ENCODE assay signal across 8 cellular contexts in the genomic region with DNA sequence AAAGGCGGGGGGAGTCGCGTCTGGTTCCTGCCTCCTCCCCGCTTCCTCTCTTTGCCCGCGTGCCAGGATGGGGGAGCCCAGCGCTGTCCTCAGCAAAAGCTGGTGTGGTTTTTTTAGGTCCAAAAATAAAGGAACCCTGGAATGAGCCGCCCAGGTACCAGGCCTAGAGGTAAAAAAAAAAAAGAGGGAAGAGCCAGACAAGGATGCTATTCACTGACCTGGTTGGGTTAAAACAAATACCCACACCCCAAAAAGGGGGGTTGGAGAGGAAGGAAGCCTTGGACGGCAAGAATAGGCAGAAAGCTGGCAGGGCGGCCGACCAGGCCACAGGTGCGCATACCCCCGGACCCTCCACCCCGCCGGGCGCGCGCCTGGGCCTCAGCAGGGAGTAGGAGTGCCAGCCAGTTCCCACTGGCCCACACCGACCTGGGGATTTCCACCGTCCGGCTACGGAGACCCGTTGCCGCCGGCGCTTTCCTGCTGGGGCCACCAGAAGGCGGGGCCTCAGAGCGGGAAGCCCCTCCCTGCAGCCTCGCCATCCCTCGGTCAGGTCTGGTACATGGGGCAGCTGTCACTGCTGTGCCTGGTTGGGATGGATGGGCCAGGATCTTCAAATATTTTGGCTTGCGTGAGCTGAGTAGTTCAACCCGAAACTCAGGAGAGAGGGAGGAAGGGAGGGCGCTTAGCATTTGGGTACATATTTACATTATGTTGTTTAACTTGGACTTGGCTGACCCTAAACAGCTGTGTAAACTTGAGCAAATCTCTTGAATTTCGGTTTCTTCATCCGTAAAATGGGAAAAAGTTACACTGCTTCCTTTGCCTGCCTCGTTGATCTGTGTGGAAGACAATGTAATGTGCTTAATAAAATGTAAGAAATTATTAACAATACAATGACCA. TPM values are rescaled to one million over a fixed set of nuclear protein-coding genes. Genes with fewer than 3 reads are reported as not detected.
DNase-seq lines count a peak whose midpoint lies in the region; ATAC-seq, FAIRE-seq and TF ChIP-seq lines count a peak whose summit lies in the region.

No MANE protein-coding gene starts in this region.

- H3K27me3 Mint-ChIP-seq in activated B cell treated with CpG ODN at 0.5 μM for 24 hours, result no peaks in the 10 kb centered on the region

- ATAC-seq in A549, result peak; percentile 77 to 79
- peak; percentile 67 for ATAC-seq in GM18520 (IDR thresholded peaks at IDR 0.05; ENCODE audit: unreplicated experiment)
- peak; percentile 57 for ATAC-seq in HG03025 (IDR thresholded peaks at IDR 0.05; ENCODE audit: low FRiP score, unreplicated experiment)
- peak; percentile 82 for ATAC-seq in activated B cell treated with CpG ODN at 0.5 μM for 24 hours (ENCODE audit: low read depth)

- peaks cover 67% of the 10 kb centered on the region for H3K4me1 Mint-ChIP-seq in activated B cell treated with CpG ODN at 0.5 μM for 24 hours

- 2% methylated on average over 25 of the region's 36 CpGs for WGBS in A549 (ENCODE audit: missing lambda C conversion rate)

- DNase-seq in A549 (ENCODE audit: low read depth in 1 of 2, low spot score in 1 of 2) (peak; percentile 92 to 94), NCI-H2107 (lab: John Stamatoyannopoulos, UW) (peak; percentile 85), activated B cell treated with CpG ODN at 0.5 μM for 24 hours (peak; percentile 74), cerebellar cortex (ENCODE audit: low spot score) (peak; percentile 80)
- DNase-seq in stimulated activated CD4-positive, alpha-beta T cell treated with anti-CD3 and anti-CD28 coated beads, Interleukin-2, amount 100 ng/mL, for 24 hours, result peak; percentile 83 to 90

- no peak for FAIRE-seq in A549 (lab: Jason Lieb, UNC)

- no peak for TF ChIP-seq CTCF in A549 (IDR thresholded peaks at IDR 0.05)
- no peak for TF ChIP-seq CTCF in activated B cell treated with CpG ODN at 0.5 μM for 24 hours (IDR thresholded peaks at IDR 0.05)

- no peaks in the 10 kb centered on the region for H3K27me3 ChIP-seq in layer of hippocampus (ENCODE audit: control insufficient read depth, insufficient read depth, low read length)

- H3K27ac ChIP-seq in A549 (peak overlapping the region; percentile 95 to 99), layer of hippocampus (ENCODE audit: low read depth, low read length) (peak overlapping the region; percentile 95)

- peak; percentile 23 to 28; a peak in 2 of 5 replicates for TF ChIP-seq RAD21 in A549 (conservative IDR thresholded peaks at IDR 0.05 in 1 of 2, IDR thresholded peaks at IDR 0.05 in 1 of 2)

- peaks cover 78% of the 10 kb centered on the region for H3K4me1 ChIP-seq in A549

- H3K4me2 ChIP-seq in A549, result peak overlapping the region; percentile 87

- peak overlapping the region; percentile 97 for H3K27ac Mint-ChIP-seq in activated B cell treated with CpG ODN at 0.5 μM for 24 hours

- TF ChIP-seq EP300 in A549 (IDR thresholded peaks at IDR 0.05), result peak; percentile 66 to 75; a peak in 2 of 5 replicates

- peak overlapping the region; percentile 49 for H3K4me3 ChIP-seq in A549

- POLR2A ChIA-PET in A549 (lab: Yijun Ruan, JAX) (interaction anchor here (0.7 to 3.0 kb wide), 11 partner anchors 8 to 133 kb away, joined by 3 to 26 read pairs (median 7); no protein-coding TSS in a partner anchor), activated B cell treated with CpG ODN at 0.5 μM for 24 hours (lab: Charles Lee) (interaction anchor here (0.6 to 4.9 kb wide), 18 partner anchors 9 to 129 kb away, joined by 3 to 41 read pairs (median 5); no protein-coding TSS in a partner anchor)

- peak; percentile 38 for TF ChIP-seq POLR2A in A549 (IDR thresholded peaks at IDR 0.05; ENCODE audit: low read length)

- no peaks in the 10 kb centered on the region for H3K9me3 ChIP-seq in A549

- H3K36me3 Mint-ChIP-seq in activated B cell treated with CpG ODN at 0.5 μM for 24 hours (ENCODE audit: low read depth), result no peaks in the 10 kb centered on the region

- intact Hi-C loops in activated B cell treated with CpG ODN at 0.5 μM for 24 hours (cut with micrococcal nuclease), result loop anchor here (10.0 kb wide), 1 partner anchor 1489 kb away; no protein-coding TSS in a partner anchor

- CTCF ChIA-PET in A549 (lab: Yijun Ruan, JAX) (interaction anchor here (1.1 to 28.2 kb wide), 7 partner anchors 11 to 159 kb away, joined by 3 to 481 read pairs (median 10); no protein-coding TSS in a partner anchor), activated B cell treated with CpG ODN at 0.5 μM for 24 hours (lab: Charles Lee) (interaction anchor here (1.0 to 2.2 kb wide), 2 partner anchors 72 to 86 kb away, joined by 4 to 5 read pairs; no protein-coding TSS in a partner anchor)

- peak overlapping the region; percentile 88 for H3K4me3 Mint-ChIP-seq in activated B cell treated with CpG ODN at 0.5 μM for 24 hours

- no peaks in the 10 kb centered on the region for H3K9me3 Mint-ChIP-seq in activated B cell treated with CpG ODN at 0.5 μM for 24 hours

TF ChIP-seq in A549, 52 proteins besides CTCF, POLR2A, EP300 and RAD21 (continues in another document):
- TF ChIP-seq HES2 (IDR thresholded peaks at IDR 0.05) (no peak), HOXA7 (CRISPR knock-in tag; IDR thresholded peaks at IDR 0.05) (peak; percentile 65), RCOR1 (IDR thresholded peaks at IDR 0.05; ENCODE audit: low read depth, low read length) (no peak), MAX (IDR thresholded peaks at IDR 0.05) (peak; percentile 48; the same call in 1 of the 2 replicates), KDM1A (IDR thresholded peaks at IDR 0.05; ENCODE audit: low read depth) (no peak), KDM5A (IDR thresholded peaks at IDR 0.05) (no peak), ZSCAN20 (CRISPR knock-in tag; IDR thresholded peaks at IDR 0.05) (no peak), HOXB13 (CRISPR knock-in tag; IDR thresholded peaks at IDR 0.05; ENCODE audit: low read depth) (0 out of 2 replicates have a peak, but pooled peaks have one; percentile 20), CBX8 (IDR thresholded peaks at IDR 0.05) (no peak), JUN (IDR thresholded peaks at IDR 0.05) (peak in 1 of 2 experiments; percentile 72; a peak in 3 of 5 replicates), CHD2 (IDR thresholded peaks at IDR 0.05; ENCODE audit: low read length, partially characterized antibody) (no peak), ATOH8 (CRISPR knock-in tag; IDR thresholded peaks at IDR 0.05; ENCODE audit: low read depth) (peak; percentile 84), RNF2 (IDR thresholded peaks at IDR 0.05; ENCODE audit: borderline replicate concordance, low read depth) (no peak), NPAS2 (CRISPR knock-in tag; IDR thresholded peaks at IDR 0.05; ENCODE audit: borderline replicate concordance) (no peak), MAFK (IDR thresholded peaks at IDR 0.05; ENCODE audit: partially characterized antibody) (no peak), CHD4 (IDR thresholded peaks at IDR 0.05; ENCODE audit: borderline replicate concordance) (no peak)
- TF ChIP-seq, protein P1, sequence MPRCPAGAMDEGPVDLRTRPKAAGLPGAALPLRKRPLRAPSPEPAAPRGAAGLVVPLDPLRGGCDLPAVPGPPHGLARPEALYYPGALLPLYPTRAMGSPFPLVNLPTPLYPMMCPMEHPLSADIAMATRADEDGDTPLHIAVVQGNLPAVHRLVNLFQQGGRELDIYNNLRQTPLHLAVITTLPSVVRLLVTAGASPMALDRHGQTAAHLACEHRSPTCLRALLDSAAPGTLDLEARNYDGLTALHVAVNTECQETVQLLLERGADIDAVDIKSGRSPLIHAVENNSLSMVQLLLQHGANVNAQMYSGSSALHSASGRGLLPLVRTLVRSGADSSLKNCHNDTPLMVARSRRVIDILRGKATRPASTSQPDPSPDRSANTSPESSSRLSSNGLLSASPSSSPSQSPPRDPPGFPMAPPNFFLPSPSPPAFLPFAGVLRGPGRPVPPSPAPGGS (IDR thresholded peaks at IDR 0.05), result peak; percentile 83; the same call in 2 of the 3 replicates

RNA-seq across cellular contexts. Expression of gene IRF2BPL, which starts 5.4 kb away (rescaled TPM):
- polyA plus RNA-seq in A549 (2011; rRNA removed) (12.5 and 18.1 TPM in 2 replicates), A549 (2017; fragmentation: RNase III; extraction: RNeasy Plus Mini Kit Qiagen cat#74134 plus additional on column Dnase treatment) (20.1 to 31.0 TPM (median 28.3 TPM) in 3 replicates)
- 15.1 and 25.7 TPM in 2 replicates for polyA plus RNA-seq in A549 (2012; cell fraction: cytosol; rRNA removed)
- polyA plus RNA-seq in A549 (2012; cell fraction: nucleus; rRNA removed), result 25.5 and 31.5 TPM in 2 replicates
- 11.5 and 15.0 TPM in 2 replicates for polyA minus RNA-seq in A549 (2011; rRNA and poly(A)+ RNA removed)
- 14.0 and 14.5 TPM in 2 replicates for total RNA-seq in activated B cell treated with CpG ODN at 0.5 μM for 24 hours

Comparison
In these comparisons a context has a peak if more than half of its experiments do, and no peak if none do; other contexts are left out.
1. Peak in every context shown above with its lines: DNase-seq, ATAC-seq, H3K4me3 ChIP-seq and H3K27ac ChIP-seq.